Comparison of ENCODE assay signal across 14 cellular contexts in the genomic region with DNA sequence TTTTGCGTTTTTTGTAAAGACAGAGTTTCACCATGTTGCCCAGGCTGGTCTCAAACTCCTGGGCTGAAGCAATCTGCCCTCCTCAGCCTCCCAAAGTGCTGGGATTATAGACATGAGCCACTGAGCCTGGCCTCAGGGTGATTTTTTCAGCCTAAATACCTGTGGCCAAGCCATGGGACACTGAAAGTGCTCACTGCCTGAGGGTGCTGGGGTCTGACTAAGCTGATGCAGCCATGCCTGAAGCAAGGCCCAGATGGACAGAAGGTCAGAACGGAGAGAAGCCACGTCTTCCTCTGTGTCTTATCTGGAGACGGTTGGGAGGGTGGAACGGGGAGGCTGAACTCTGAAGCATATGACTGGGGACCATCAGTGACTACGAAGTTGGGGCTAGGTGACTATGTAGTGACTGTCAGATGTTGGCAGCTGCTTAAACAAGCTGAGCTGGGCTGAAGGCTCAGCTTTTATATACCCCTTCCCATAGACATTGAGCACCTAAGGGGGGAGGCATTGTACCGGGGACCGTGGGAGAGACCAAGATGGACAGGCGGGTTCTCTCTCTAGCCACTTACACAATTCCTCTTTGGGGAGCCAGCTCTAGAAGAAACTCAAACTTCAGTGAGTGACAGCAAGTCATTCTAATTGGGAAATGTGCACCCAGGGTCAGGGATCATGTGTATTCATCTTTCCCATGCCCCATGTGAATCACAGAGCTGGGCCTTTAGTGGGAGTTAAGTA.
A peak's percentile ranks its signal among the peaks of the same experiment; 100 is the strongest.
DNase-seq lines count a peak whose midpoint lies in the region; ATAC-seq and TF ChIP-seq lines count a peak whose summit lies in the region.
"Had no signal": no experiment of that assay in that cellular context is flagged by ENCODE, and none has a peak within 500 bp of the region (broad histone marks: within the 10 kb centered on the region; RNA-seq: fewer than 3 reads in every experiment).

No MANE protein-coding gene starts in this region.

- H3K9me3 Mint-ChIP-seq in osteocyte (ENCODE audit: unreplicated experiment): peaks cover 25% of the 10 kb centered on the region

- peak; percentile 72 for ATAC-seq in left lobe of liver

- no peak overlapping the region for H3K4me3 Mint-ChIP-seq in osteocyte (ENCODE audit: unreplicated experiment)
- H3K4me3 Mint-ChIP-seq: CD14-positive monocyte; CD8-positive, alpha-beta memory T cell; HFFc6; IgD-negative memory B cell had no signal

- TF ChIP-seq CTCF in osteocyte (IDR thresholded peaks at IDR 0.05): no peak

- H3K4me1 Mint-ChIP-seq in osteocyte (ENCODE audit: unreplicated experiment): no peaks in the 10 kb centered on the region
- H3K4me1 Mint-ChIP-seq: CD14-positive monocyte; CD8-positive, alpha-beta memory T cell had no signal

- peaks cover 1% of the 10 kb centered on the region for H3K36me3 Mint-ChIP-seq in osteocyte (ENCODE audit: unreplicated experiment)
- H3K36me3 Mint-ChIP-seq: CD8-positive, alpha-beta memory T cell; IgD-negative memory B cell had no signal

- peaks cover 21% of the 10 kb centered on the region for H3K27me3 Mint-ChIP-seq in osteocyte (ENCODE audit: unreplicated experiment)
- H3K27me3 Mint-ChIP-seq: IgD-negative memory B cell had no signal

- H3K27ac Mint-ChIP-seq in osteocyte (ENCODE audit: unreplicated experiment): no peak overlapping the region
- H3K27ac Mint-ChIP-seq: CD14-positive monocyte; CD8-positive, alpha-beta memory T cell; HFFc6; IgD-negative memory B cell had no signal

- DNase-seq in DMS 273 (lab: John Stamatoyannopoulos, UW; ENCODE audit: unreplicated experiment) (peak; percentile 4), DMS 273 treated with DMSO at 0.1 percent for 48 hours (lab: John Stamatoyannopoulos, UW) (no peak), HuH-7.5 (ENCODE audit: low spot score) (peak; percentile 59), left lobe of liver (ENCODE audit: low spot score) (peak; percentile 69), osteocyte (ENCODE audit: extremely low spot score, unreplicated experiment) (peak; percentile 63), RPMI8226 (no peak), GM03348 (ENCODE audit: low spot score) (no peak)
- no peak for DNase-seq in activated CD4-positive, CD25-positive, alpha-beta regulatory T cell treated with anti-CD3 and anti-CD28 coated beads, Interleukin-2, amount 50 U/mL, for 72 hours
- DNase-seq: CD8-positive, alpha-beta memory T cell; DMS79 treated with DMSO at 0.1 percent for 48 hours; EL; HFFc6 had no signal

Comparison
In these comparisons a context has a peak if more than half of its experiments do, and no peak if none do; other contexts are left out.
1. DNase-seq: peak in DMS 273 (single experiment), HuH-7.5 (single experiment), left lobe of liver (single experiment) and osteocyte (single experiment); none in DMS 273 treated with DMSO at 0.1 percent for 48 hours (single experiment), activated CD4-positive, CD25-positive, alpha-beta regulatory T cell treated with anti-CD3 and anti-CD28 coated beads, Interleukin-2, amount 50 U/mL, for 72 hours (single experiment), RPMI8226 (single experiment) and GM03348 (single experiment).